In the genomic region with DNA sequence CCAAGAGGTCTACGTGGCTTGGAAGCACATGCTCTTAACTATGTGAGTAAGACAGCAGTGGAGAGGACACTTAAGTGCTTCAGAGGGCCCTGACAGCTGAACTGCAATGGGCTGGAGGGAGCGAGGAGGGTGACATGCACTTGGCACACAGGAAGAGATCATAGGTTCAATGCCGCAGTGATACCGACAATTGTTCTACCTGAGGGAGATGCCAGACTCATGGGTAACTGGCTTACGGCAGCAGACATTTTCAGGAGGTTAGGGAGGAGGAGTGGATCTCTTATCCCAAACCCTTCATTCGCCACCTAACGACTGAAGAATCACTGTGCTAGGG, we compare ENCODE assay signal across 1 cellular context.
TF ChIP-seq lines count a peak whose summit lies in the region.

No MANE protein-coding gene starts in this region.

TF ChIP-seq in H1, 55 proteins besides CTCF, POLR2A, EP300 and RAD21 (continued from another document):
- TF ChIP-seq, protein P1, sequence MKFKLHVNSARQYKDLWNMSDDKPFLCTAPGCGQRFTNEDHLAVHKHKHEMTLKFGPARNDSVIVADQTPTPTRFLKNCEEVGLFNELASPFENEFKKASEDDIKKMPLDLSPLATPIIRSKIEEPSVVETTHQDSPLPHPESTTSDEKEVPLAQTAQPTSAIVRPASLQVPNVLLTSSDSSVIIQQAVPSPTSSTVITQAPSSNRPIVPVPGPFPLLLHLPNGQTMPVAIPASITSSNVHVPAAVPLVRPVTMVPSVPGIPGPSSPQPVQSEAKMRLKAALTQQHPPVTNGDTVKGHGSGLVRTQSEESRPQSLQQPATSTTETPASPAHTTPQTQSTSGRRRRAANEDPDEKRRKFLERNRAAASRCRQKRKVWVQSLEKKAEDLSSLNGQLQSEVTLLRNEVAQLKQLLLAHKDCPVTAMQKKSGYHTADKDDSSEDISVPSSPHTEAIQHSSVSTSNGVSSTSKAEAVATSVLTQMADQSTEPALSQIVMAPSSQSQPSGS (IDR thresholded peaks at IDR 0.05; ENCODE audit: low read length) = no peak
- TF ChIP-seq ASH2L (IDR thresholded peaks at IDR 0.05; ENCODE audit: low read length) = no peak
- TF ChIP-seq, protein P2, sequence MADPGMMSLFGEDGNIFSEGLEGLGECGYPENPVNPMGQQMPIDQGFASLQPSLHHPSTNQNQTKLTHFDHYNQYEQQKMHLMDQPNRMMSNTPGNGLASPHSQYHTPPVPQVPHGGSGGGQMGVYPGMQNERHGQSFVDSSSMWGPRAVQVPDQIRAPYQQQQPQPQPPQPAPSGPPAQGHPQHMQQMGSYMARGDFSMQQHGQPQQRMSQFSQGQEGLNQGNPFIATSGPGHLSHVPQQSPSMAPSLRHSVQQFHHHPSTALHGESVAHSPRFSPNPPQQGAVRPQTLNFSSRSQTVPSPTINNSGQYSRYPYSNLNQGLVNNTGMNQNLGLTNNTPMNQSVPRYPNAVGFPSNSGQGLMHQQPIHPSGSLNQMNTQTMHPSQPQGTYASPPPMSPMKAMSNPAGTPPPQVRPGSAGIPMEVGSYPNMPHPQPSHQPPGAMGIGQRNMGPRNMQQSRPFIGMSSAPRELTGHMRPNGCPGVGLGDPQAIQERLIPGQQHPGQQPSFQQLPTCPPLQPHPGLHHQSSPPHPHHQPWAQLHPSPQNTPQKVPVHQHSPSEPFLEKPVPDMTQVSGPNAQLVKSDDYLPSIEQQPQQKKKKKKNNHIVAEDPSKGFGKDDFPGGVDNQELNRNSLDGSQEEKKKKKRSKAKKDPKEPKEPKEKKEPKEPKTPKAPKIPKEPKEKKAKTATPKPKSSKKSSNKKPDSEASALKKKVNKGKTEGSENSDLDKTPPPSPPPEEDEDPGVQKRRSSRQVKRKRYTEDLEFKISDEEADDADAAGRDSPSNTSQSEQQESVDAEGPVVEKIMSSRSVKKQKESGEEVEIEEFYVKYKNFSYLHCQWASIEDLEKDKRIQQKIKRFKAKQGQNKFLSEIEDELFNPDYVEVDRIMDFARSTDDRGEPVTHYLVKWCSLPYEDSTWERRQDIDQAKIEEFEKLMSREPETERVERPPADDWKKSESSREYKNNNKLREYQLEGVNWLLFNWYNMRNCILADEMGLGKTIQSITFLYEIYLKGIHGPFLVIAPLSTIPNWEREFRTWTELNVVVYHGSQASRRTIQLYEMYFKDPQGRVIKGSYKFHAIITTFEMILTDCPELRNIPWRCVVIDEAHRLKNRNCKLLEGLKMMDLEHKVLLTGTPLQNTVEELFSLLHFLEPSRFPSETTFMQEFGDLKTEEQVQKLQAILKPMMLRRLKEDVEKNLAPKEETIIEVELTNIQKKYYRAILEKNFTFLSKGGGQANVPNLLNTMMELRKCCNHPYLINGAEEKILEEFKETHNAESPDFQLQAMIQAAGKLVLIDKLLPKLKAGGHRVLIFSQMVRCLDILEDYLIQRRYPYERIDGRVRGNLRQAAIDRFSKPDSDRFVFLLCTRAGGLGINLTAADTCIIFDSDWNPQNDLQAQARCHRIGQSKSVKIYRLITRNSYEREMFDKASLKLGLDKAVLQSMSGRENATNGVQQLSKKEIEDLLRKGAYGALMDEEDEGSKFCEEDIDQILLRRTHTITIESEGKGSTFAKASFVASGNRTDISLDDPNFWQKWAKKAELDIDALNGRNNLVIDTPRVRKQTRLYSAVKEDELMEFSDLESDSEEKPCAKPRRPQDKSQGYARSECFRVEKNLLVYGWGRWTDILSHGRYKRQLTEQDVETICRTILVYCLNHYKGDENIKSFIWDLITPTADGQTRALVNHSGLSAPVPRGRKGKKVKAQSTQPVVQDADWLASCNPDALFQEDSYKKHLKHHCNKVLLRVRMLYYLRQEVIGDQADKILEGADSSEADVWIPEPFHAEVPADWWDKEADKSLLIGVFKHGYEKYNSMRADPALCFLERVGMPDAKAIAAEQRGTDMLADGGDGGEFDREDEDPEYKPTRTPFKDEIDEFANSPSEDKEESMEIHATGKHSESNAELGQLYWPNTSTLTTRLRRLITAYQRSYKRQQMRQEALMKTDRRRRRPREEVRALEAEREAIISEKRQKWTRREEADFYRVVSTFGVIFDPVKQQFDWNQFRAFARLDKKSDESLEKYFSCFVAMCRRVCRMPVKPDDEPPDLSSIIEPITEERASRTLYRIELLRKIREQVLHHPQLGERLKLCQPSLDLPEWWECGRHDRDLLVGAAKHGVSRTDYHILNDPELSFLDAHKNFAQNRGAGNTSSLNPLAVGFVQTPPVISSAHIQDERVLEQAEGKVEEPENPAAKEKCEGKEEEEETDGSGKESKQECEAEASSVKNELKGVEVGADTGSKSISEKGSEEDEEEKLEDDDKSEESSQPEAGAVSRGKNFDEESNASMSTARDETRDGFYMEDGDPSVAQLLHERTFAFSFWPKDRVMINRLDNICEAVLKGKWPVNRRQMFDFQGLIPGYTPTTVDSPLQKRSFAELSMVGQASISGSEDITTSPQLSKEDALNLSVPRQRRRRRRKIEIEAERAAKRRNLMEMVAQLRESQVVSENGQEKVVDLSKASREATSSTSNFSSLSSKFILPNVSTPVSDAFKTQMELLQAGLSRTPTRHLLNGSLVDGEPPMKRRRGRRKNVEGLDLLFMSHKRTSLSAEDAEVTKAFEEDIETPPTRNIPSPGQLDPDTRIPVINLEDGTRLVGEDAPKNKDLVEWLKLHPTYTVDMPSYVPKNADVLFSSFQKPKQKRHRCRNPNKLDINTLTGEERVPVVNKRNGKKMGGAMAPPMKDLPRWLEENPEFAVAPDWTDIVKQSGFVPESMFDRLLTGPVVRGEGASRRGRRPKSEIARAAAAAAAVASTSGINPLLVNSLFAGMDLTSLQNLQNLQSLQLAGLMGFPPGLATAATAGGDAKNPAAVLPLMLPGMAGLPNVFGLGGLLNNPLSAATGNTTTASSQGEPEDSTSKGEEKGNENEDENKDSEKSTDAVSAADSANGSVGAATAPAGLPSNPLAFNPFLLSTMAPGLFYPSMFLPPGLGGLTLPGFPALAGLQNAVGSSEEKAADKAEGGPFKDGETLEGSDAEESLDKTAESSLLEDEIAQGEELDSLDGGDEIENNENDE (IDR thresholded peaks at IDR 0.05; ENCODE audit: insufficient replicate concordance, low read length) = no peak
- TF ChIP-seq SUZ12 (IDR thresholded peaks at IDR 0.05; ENCODE audit: low read length) = no peak
- no peak for TF ChIP-seq TAF7 (optimal IDR thresholded peaks at IDR 0.05; ENCODE audit: borderline replicate concordance, low read depth, low read length)
- no peak for TF ChIP-seq NANOG (IDR thresholded peaks at IDR 0.05; ENCODE audit: insufficient read depth, low read depth, low read length, poor library complexity, severe bottlenecking)
- no peak for TF ChIP-seq POU5F1 (IDR thresholded peaks at IDR 0.05; ENCODE audit: low read depth, low read length)
